ENCODE assay signal across 2 cellular contexts in the genomic region with DNA sequence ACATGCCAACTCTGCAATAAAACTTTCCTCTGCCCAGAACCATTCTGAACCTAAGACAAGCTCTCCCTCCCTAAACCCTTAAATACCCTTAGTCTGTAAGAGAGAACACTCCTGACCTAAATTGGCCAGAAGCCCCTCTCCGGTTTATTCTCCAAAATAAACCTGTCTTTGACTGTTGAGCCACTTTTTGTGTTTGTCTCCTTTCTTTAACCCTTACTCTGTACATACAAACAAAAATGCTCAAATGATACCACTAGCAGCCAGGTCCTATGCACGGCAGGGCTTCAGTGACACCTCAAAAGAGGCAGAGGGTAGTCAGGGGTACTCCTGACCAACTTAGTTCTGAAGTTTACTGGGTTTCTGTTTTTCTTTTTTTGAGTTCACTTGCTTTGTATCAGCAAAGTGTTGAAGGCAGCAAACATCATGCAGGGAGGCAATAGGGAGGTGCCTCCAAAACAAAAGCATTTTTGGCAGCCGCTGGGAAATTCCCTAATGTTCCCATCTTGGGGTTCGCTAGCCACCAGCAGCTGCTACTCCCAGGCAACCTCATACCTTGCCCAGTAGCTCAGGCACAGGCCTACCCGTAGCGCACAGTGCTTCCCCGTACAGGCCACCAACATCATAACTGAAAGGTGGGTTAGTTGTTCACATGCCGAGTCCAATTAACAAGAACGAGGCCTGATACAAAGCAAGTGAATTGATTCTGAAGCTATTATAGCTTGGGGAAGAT.
TF ChIP-seq lines count a peak whose summit lies in the region.

No MANE protein-coding gene starts in this region.

TF ChIP-seq in HepG2, 621 proteins besides CTCF, POLR2A, EP300 and RAD21:
- TF ChIP-seq ZNF850 (CRISPR knock-in tag; conservative IDR thresholded peaks at IDR 0.05) (peak; percentile 85; the same call in 1 of the 2 replicates), EEA1 (CRISPR knock-in tag; IDR thresholded peaks at IDR 0.05; ENCODE audit: borderline replicate concordance) (no peak)

TF ChIP-seq in WTC11, 78 proteins besides CTCF, POLR2A, EP300 and RAD21:
- TF ChIP-seq GTF2I (CRISPR knock-in tag; conservative IDR thresholded peaks at IDR 0.05) (no peak), ZNF121 (CRISPR knock-in tag; IDR thresholded peaks at IDR 0.05) (no peak), CREM (CRISPR knock-in tag; IDR thresholded peaks at IDR 0.05) (no peak)
- TF ChIP-seq, protein P1, sequence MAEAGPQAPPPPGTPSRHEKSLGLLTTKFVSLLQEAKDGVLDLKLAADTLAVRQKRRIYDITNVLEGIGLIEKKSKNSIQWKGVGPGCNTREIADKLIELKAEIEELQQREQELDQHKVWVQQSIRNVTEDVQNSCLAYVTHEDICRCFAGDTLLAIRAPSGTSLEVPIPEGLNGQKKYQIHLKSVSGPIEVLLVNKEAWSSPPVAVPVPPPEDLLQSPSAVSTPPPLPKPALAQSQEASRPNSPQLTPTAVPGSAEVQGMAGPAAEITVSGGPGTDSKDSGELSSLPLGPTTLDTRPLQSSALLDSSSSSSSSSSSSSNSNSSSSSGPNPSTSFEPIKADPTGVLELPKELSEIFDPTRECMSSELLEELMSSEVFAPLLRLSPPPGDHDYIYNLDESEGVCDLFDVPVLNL (CRISPR knock-in tag; IDR thresholded peaks at IDR 0.05; ENCODE audit: borderline replicate concordance, low read depth) = no peak
- TF ChIP-seq, protein P2, sequence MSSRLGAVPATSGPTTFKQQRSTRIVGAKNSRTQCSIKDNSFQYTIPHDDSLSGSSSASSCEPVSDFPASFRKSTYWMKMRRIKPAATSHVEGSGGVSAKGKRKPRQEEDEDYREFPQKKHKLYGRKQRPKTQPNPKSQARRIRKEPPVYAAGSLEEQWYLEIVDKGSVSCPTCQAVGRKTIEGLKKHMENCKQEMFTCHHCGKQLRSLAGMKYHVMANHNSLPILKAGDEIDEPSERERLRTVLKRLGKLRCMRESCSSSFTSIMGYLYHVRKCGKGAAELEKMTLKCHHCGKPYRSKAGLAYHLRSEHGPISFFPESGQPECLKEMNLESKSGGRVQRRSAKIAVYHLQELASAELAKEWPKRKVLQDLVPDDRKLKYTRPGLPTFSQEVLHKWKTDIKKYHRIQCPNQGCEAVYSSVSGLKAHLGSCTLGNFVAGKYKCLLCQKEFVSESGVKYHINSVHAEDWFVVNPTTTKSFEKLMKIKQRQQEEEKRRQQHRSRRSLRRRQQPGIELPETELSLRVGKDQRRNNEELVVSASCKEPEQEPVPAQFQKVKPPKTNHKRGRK (CRISPR knock-in tag; IDR thresholded peaks at IDR 0.05; ENCODE audit: borderline replicate concordance) = no peak
